In the genomic region with DNA sequence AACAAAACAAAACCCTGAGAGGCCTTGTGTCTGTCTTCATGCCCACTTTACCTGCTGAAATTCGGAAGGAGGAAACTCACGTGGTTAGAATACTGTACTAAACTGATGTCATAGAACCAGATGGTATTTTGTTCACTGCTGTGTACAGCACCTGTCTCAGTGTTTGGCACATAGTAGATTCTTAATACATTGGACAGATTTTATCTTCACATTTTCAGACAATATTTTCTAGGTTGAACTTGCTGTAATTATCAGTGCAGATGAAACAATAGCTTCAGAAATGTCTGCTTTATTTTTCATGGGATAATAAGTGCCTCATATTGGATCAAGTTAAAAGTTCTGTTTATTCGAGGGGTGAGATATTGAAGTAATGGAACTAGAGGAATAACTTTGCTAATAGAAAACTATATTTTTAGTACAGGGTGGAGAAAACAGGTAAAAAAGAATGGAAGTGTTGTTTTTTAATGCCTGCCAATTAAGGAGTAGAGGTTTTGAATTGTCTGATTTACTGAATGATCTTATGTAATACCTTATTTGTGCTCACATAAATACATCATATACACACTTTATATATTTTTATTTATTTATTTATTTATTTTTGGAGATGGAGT, we compare ENCODE assay signal across 5 cellular contexts.
"Had no signal": no experiment of that assay in that cellular context is flagged by ENCODE, and none has a peak within 500 bp of the region (broad histone marks: within the 10 kb centered on the region; RNA-seq: fewer than 3 reads in every experiment).

No MANE protein-coding gene starts in this region.

- DNase-seq: brain microvascular endothelial cell; hypothalamus; posterior cingulate gyrus; stimulated activated CD4-positive, alpha-beta T cell treated with anti-CD3 and anti-CD28 coated beads, Interleukin-4, amount 100 ng/mL, for 4 hours; T1000 had no signal
